8 cellular contexts compared by ENCODE assay signal in genomic region chr1:153790282-153790995, GRCh38. TPM values are rescaled to one million over a fixed set of nuclear protein-coding genes. Genes with fewer than 3 reads are reported as not detected.
DNase-seq lines count a peak whose midpoint lies in the region; ATAC-seq and TF ChIP-seq lines count a peak whose summit lies in the region.

No MANE protein-coding gene starts in this region.

- H3K27me3 ChIP-seq in esophagus (ENCODE audit: control insufficient read depth in 1 of 2, insufficient read depth in 2 of 2, low read length in 2 of 2), result no peaks in the 10 kb centered on the region

- H3K9me3 Mint-ChIP-seq in activated naive CD4-positive, alpha-beta T cell treated with anti-CD3 and anti-CD28 coated beads, Interleukin-2, amount 10 ng/mL, durations not matched to agents 7 days and 5 days, result no peaks in the 10 kb centered on the region
- H3K9me3 Mint-ChIP-seq in naive thymus-derived CD8-positive, alpha-beta T cell, result no peaks in the 10 kb centered on the region

- peaks cover 4 to 11% of the 10 kb centered on the region in 2 donors for H3K4me1 ChIP-seq in esophagus (ENCODE audit: control insufficient read depth in 2 of 2, insufficient read depth in 2 of 2, low read length in 1 of 2)

- no peaks in the 10 kb centered on the region for H3K36me3 ChIP-seq in esophagus (ENCODE audit: control insufficient read depth in 2 of 2, insufficient read depth in 2 of 2, low read length in 1 of 2)

- H3K4me3 Mint-ChIP-seq in activated naive CD4-positive, alpha-beta T cell treated with anti-CD3 and anti-CD28 coated beads, Interleukin-2, amount 10 ng/mL, durations not matched to agents 7 days and 5 days, result peak overlapping the region; percentile 3
- peak overlapping the region in 7 of 10 donors; percentile 45 to 71 (median 62) for H3K4me3 Mint-ChIP-seq in naive thymus-derived CD8-positive, alpha-beta T cell

- peak overlapping the region; percentile 65 for H3K27ac Mint-ChIP-seq in activated naive CD4-positive, alpha-beta T cell treated with anti-CD3 and anti-CD28 coated beads, Interleukin-2, amount 10 ng/mL, durations not matched to agents 7 days and 5 days
- peak overlapping the region in 5 of 10 donors; percentile 8 to 87 (median 72) for H3K27ac Mint-ChIP-seq in naive thymus-derived CD8-positive, alpha-beta T cell

- no peaks in the 10 kb centered on the region for H3K9me3 ChIP-seq in esophagus (ENCODE audit: control insufficient read depth in 2 of 2, insufficient read depth in 1 of 2, low read depth in 1 of 2, low read length in 1 of 2)

- H3K4me3 ChIP-seq in esophagus (ENCODE audit: low read depth in 1 of 2, low read length in 2 of 2), result peak overlapping the region in 1 of 2 donors; percentile 1

- 23 to 39% methylated on average over 16 of the region's 16 CpGs for WGBS in esophagus, 2 donors

- peak overlapping the region; percentile 74 to 90 for H3K27ac ChIP-seq in esophagus (ENCODE audit: low read depth in 2 of 2, low read length in 1 of 2)

- H3K4me1 Mint-ChIP-seq in activated naive CD4-positive, alpha-beta T cell treated with anti-CD3 and anti-CD28 coated beads, Interleukin-2, amount 10 ng/mL, durations not matched to agents 7 days and 5 days, result peaks cover 49% of the 10 kb centered on the region
- peaks cover 12 to 46% (median 33%) of the 10 kb centered on the region in 4 donors for H3K4me1 Mint-ChIP-seq in naive thymus-derived CD8-positive, alpha-beta T cell

- ATAC-seq in naive thymus-derived CD8-positive, alpha-beta T cell, result no peak
- ATAC-seq in HG03354 (IDR thresholded peaks at IDR 0.05; ENCODE audit: poor library complexity, severe bottlenecking, unreplicated experiment), result no peak

- peaks cover 38% of the 10 kb centered on the region for H3K27me3 Mint-ChIP-seq in activated naive CD4-positive, alpha-beta T cell treated with anti-CD3 and anti-CD28 coated beads, Interleukin-2, amount 10 ng/mL, durations not matched to agents 7 days and 5 days
- peaks cover 0 to 2% (median 0%) of the 10 kb centered on the region in 5 donors for H3K27me3 Mint-ChIP-seq in naive thymus-derived CD8-positive, alpha-beta T cell

- H3K36me3 Mint-ChIP-seq in activated naive CD4-positive, alpha-beta T cell treated with anti-CD3 and anti-CD28 coated beads, Interleukin-2, amount 10 ng/mL, durations not matched to agents 7 days and 5 days, result no peaks in the 10 kb centered on the region
- H3K36me3 Mint-ChIP-seq in naive thymus-derived CD8-positive, alpha-beta T cell, result no peaks in the 10 kb centered on the region

- CTCF ChIA-PET in activated naive CD4-positive, alpha-beta T cell treated with anti-CD3 and anti-CD28 coated beads, Interleukin-2, amount 10 ng/mL, durations not matched to agents 7 days and 5 days (lab: Charles Lee), result interaction anchor here (1.5 to 3.3 kb wide), 2 partner anchors 156 to 196 kb away, joined by 6 to 10 read pairs; partner anchors contain the start of genes DENND4B and RAB13
- CTCF ChIA-PET in HEK293T (lab: Yijun Ruan, JAX), result interaction anchor here (0.5 kb wide), 1 partner anchor 70 kb away, joined by 4 read pairs; no protein-coding TSS in a partner anchor

- peak; percentile 16 for DNase-seq in activated naive CD4-positive, alpha-beta T cell treated with anti-CD3 and anti-CD28 coated beads, Interleukin-2, amount 10 ng/mL, durations not matched to agents 7 days and 5 days
- DNase-seq in activated naive CD4-positive, alpha-beta T cell (lab: John Stamatoyannopoulos, UW), result no peak
- DNase-seq in SHP77 (lab: John Stamatoyannopoulos, UW) (peak; percentile 98 to 99), HEK293T (ENCODE audit: extremely low spot score) (no peak)
- DNase-seq in naive thymus-derived CD8-positive, alpha-beta T cell, result no peak
- DNase-seq in stimulated activated naive CD4-positive, alpha-beta T cell (lab: John Stamatoyannopoulos, UW), result no peak

- POLR2A ChIA-PET in naive thymus-derived CD8-positive, alpha-beta T cell (lab: Charles Lee), result interaction anchor here (0.7 to 1.8 kb wide), 5 partner anchors 9 to 200 kb away, joined by 3 to 7 read pairs (median 5); partner anchors contain the start of genes CREB3L4, DENND4B, RPS27 and SLC27A3
- POLR2A ChIA-PET in HEK293T (lab: Yijun Ruan, JAX), result interaction anchor here (0.9 kb wide), 1 partner anchor 200 kb away, joined by 3 read pairs; the partner anchor contains the start of gene RPS27

TF ChIP-seq in HEK293T, 16 proteins besides CTCF, POLR2A, EP300 and RAD21:
- TF ChIP-seq L3MBTL2 (conservative IDR thresholded peaks at IDR 0.05), result no peak
- TF ChIP-seq FOXM1 (IDR thresholded peaks at IDR 0.05; ENCODE audit: borderline replicate concordance), result no peak
- no peak for TF ChIP-seq HDGF (IDR thresholded peaks at IDR 0.05; ENCODE audit: borderline replicate concordance)
- TF ChIP-seq LEF1 (IDR thresholded peaks at IDR 0.05; ENCODE audit: borderline replicate concordance), result no peak
- TF ChIP-seq FOXK2 (IDR thresholded peaks at IDR 0.05), result no peak
- no peak for TF ChIP-seq CTBP1 (IDR thresholded peaks at IDR 0.05; ENCODE audit: borderline replicate concordance)
- no peak for TF ChIP-seq ARNT (IDR thresholded peaks at IDR 0.05)
- TF ChIP-seq BHLHE40 (IDR thresholded peaks at IDR 0.05; ENCODE audit: borderline replicate concordance), result no peak
- no peak for TF ChIP-seq SP1 (IDR thresholded peaks at IDR 0.05)
- no peak for TF ChIP-seq NFRKB (IDR thresholded peaks at IDR 0.05)
- no peak for TF ChIP-seq FOXA1 (IDR thresholded peaks at IDR 0.05)
- TF ChIP-seq TARDBP (IDR thresholded peaks at IDR 0.05), result no peak
- no peak for TF ChIP-seq ZNF384 (IDR thresholded peaks at IDR 0.05)
- no peak for TF ChIP-seq PKNOX1 (IDR thresholded peaks at IDR 0.05)
- no peak for TF ChIP-seq ELF4 (IDR thresholded peaks at IDR 0.05)
- TF ChIP-seq SUZ12 (IDR thresholded peaks at IDR 0.05), result no peak

RNA-seq across cellular contexts. Expression of gene SLC27A3, which starts 15.2 kb away (rescaled TPM):
- 10 to 100 TPM; 18.6 to 30.9 TPM for polyA plus RNA-seq in esophagus
- total RNA-seq in naive thymus-derived CD8-positive, alpha-beta T cell, result 10 to 100 TPM; 15.3 to 18.5 TPM
- 10 to 100 TPM in 2 of 3 donors, 1 to 10 TPM in 1; 8.4 to 15.6 (median 10.0) TPM for polyA plus RNA-seq in naive thymus-derived CD8-positive, alpha-beta T cell

Comparison
In these comparisons a context has a peak if more than half of its experiments do, and no peak if none do; other contexts are left out.
1. DNase-seq: peak in activated naive CD4-positive, alpha-beta T cell treated with anti-CD3 and anti-CD28 coated beads, Interleukin-2, amount 10 ng/mL, durations not matched to agents 7 days and 5 days (single experiment) and SHP77 (2 of 2); none in activated naive CD4-positive, alpha-beta T cell (0 of 4), naive thymus-derived CD8-positive, alpha-beta T cell (0 of 10), HEK293T (single experiment) and stimulated activated naive CD4-positive, alpha-beta T cell (0 of 6).